9 cellular contexts compared by ENCODE assay signal in the genomic region with DNA sequence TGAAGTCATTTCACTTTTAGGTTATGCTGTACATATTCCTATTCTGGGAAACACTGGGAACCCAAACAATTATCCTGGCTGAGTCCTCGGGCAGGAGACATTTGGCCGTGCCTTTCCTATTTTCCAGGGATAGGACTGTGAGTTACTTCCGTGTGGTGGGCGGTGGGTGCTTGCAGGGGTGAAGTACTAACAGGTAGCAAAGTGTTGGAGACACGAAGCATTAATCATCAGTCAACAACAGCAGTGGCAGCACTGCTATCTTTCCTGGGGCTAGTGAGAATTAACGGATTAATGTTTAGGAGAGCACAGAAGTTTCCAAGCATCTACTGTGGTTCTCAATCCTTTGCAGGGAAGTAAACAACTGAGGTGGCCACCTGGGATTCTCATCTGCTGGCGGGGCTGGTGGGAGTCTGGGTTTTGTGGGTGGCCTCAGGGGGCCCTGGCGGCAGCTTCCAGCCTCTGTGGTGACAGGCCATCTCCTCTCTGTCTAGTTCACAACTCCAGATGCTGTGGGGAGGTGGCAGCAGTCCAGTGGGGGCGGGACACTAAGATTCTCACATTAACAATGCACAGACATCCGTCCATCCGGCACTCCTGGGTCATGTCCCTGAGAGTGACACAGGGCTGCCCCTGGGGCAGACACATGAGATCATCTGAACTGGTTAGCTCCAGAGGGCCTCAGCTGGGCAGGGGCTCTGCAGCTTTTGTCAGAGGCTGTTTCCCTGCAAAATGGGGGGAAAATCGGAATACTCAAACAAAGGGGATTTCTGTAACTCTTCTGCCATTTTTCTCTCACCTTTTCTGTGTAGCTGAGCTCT.
DNase-seq lines count a peak whose midpoint lies in the region; ATAC-seq, FAIRE-seq and TF ChIP-seq lines count a peak whose summit lies in the region.
"Had no signal": no experiment of that assay in that cellular context is flagged by ENCODE, and none has a peak within 500 bp of the region (broad histone marks: within the 10 kb centered on the region; RNA-seq: fewer than 3 reads in every experiment).

No MANE protein-coding gene starts in this region.

- no peak overlapping the region for H3K27ac ChIP-seq in foreskin keratinocyte
- peak overlapping the region; percentile 58 for H3K27ac ChIP-seq in neuronal stem cell (replicated peaks; ENCODE audit: low read length)

- H4K91ac ChIP-seq in neuronal stem cell (ENCODE audit: low read depth, low read length, poor library complexity), result no peak overlapping the region

- H2BK5ac ChIP-seq in neuronal stem cell (ENCODE audit: low read length), result no peak overlapping the region

- peak; percentile 35 for ATAC-seq in foreskin keratinocyte
- ATAC-seq in HG03159 (IDR thresholded peaks at IDR 0.05; ENCODE audit: unreplicated experiment), result no peak
- ATAC-seq in GM18868 (IDR thresholded peaks at IDR 0.05; ENCODE audit: unreplicated experiment), result no peak
- ATAC-seq in HG02981 (IDR thresholded peaks at IDR 0.05; ENCODE audit: unreplicated experiment), result no peak
- ATAC-seq: left colon had no signal

- H3K4me3 ChIP-seq in neuronal stem cell (ENCODE audit: low read length in 2 of 2), result peak overlapping the region in 1 of 2 donors; percentile 37

- H2BK15ac ChIP-seq in neuronal stem cell (ENCODE audit: low read length), result peak overlapping the region; percentile 10

- H2AFZ ChIP-seq in neuronal stem cell (ENCODE audit: low read length), result peak overlapping the region; percentile 72

- H2AK5ac ChIP-seq in neuronal stem cell (ENCODE audit: low read depth, low read length), result peak overlapping the region; percentile 17

- no peak for FAIRE-seq in D721Med (lab: Jason Lieb, UNC)

- no peaks in the 10 kb centered on the region for H3K36me3 ChIP-seq in neuronal stem cell (replicated peaks in 1 of 2; ENCODE audit: control insufficient read depth in 2 of 2, insufficient read depth in 2 of 2, low read length in 2 of 2)

- H2BK12ac ChIP-seq in neuronal stem cell (ENCODE audit: low read length), result no peak overlapping the region

- DNase-seq in D721Med (ENCODE audit: insufficient read length, low spot score) (peak; percentile 27), RPMI7951 (ENCODE audit: low read depth) (peak; percentile 99), foreskin keratinocyte (no peak), neuronal stem cell (ENCODE audit: low spot score) (no peak)
- DNase-seq in activated CD8-positive, alpha-beta memory T cell treated with anti-CD3 and anti-CD28 coated beads, Interleukin-2, amount 50 U/mL, for 4 hours, result no peak

- no peak overlapping the region for H3K9ac ChIP-seq in neuronal stem cell (ENCODE audit: low read depth, low read length, poor library complexity)

- peak overlapping the region; percentile 82 for H3K14ac ChIP-seq in neuronal stem cell (ENCODE audit: low read length)

- no peak overlapping the region for H3K4me2 ChIP-seq in neuronal stem cell (ENCODE audit: insufficient read depth, low read length, poor library complexity, severe bottlenecking)

- peaks cover 4% of the 10 kb centered on the region for H3K4me1 ChIP-seq in foreskin keratinocyte
- H3K4me1 ChIP-seq in neuronal stem cell (ENCODE audit: control insufficient read depth in 2 of 2, insufficient read depth in 1 of 2, low read depth in 1 of 2, low read length in 2 of 2), result peaks cover 24 to 27% of the 10 kb centered on the region in 2 donors

- no peaks in the 10 kb centered on the region for H3K9me3 ChIP-seq in neuronal stem cell (replicated peaks in 1 of 2; ENCODE audit: control insufficient read depth in 2 of 2, insufficient read depth in 1 of 2, low read depth in 1 of 2, low read length in 2 of 2)

- H3K4ac ChIP-seq in neuronal stem cell (ENCODE audit: low read length), result no peak overlapping the region

- peak overlapping the region; percentile 20 for H3K23ac ChIP-seq in neuronal stem cell (ENCODE audit: low read depth, low read length, poor library complexity)

- H3K18ac ChIP-seq in neuronal stem cell (ENCODE audit: low read length), result peak overlapping the region; percentile 20

- H3K79me1 ChIP-seq in neuronal stem cell (ENCODE audit: low read depth, low read length), result no peaks in the 10 kb centered on the region

- no CpG with 5 or more reads among the region's 12 CpGs for WGBS in neuronal stem cell (ENCODE audit: extremely low coverage in 2 of 2, insufficient read length in 2 of 2, insufficient replicate concordance in 1 of 2), 2 donors

- no peak for TF ChIP-seq CTCF in D721Med (IDR thresholded peaks at IDR 0.05; ENCODE audit: insufficient read depth, missing control alignments)
- TF ChIP-seq CTCF in foreskin keratinocyte (conservative IDR thresholded peaks at IDR 0.05), result no peak

- no peak overlapping the region for H4K8ac ChIP-seq in neuronal stem cell (ENCODE audit: low read depth, low read length)

- no peak overlapping the region for H2BK120ac ChIP-seq in neuronal stem cell (ENCODE audit: low read depth, low read length)

- H3K27me3 ChIP-seq in foreskin keratinocyte (no peaks in the 10 kb centered on the region), neuronal stem cell (ENCODE audit: control insufficient read depth in 3 of 3, insufficient read depth in 3 of 3, low read depth in 1 of 3, low read length in 3 of 3) (no peaks in the 10 kb centered on the region)

Comparison
In these comparisons a context has a peak if more than half of its experiments do, and no peak if none do; other contexts are left out.
1. DNase-seq: peak in D721Med (single experiment) and RPMI7951 (single experiment); none in foreskin keratinocyte (0 of 2), neuronal stem cell (single experiment) and activated CD8-positive, alpha-beta memory T cell treated with anti-CD3 and anti-CD28 coated beads, Interleukin-2, amount 50 U/mL, for 4 hours (single experiment).